ENCODE assay signal across 21 cellular contexts in genomic region chr19:52212572-52213255, GRCh38. TPM values are rescaled to one million over a fixed set of nuclear protein-coding genes. Genes with fewer than 3 reads are reported as not detected.
DNase-seq lines count a peak whose midpoint lies in the region; ATAC-seq and TF ChIP-seq lines count a peak whose summit lies in the region.
"Had no signal": no experiment of that assay in that cellular context is flagged by ENCODE, and none has a peak within 500 bp of the region (broad histone marks: within the 10 kb centered on the region; RNA-seq: fewer than 3 reads in every experiment).

No MANE protein-coding gene starts in this region.

- no peak for DNase-seq in stimulated activated naive CD8-positive, alpha-beta T cell treated with anti-CD3 and anti-CD28 coated beads, Interleukin-15, Interleukin-2, amounts not matched to agents 100 U/mL and 50 U/mL, for 24 hours
- DNase-seq in neural crest cell (ENCODE audit: low read depth, low spot score) = no peak
- DNase-seq in stimulated activated naive CD4-positive, alpha-beta T cell (lab: John Stamatoyannopoulos, UW) = no peak
- DNase-seq in stomach = no peak
- DNase-seq: activated CD4-positive, alpha-beta T cell treated with anti-CD3 and anti-CD28 coated beads for 48 hours; CD4-positive, CD25-positive, alpha-beta regulatory T cell; cerebellar nuclear complex; hippocampal formation; immature natural killer cell; Kasumi-1; mesenchymal stem cell; NCI-H1694; occipital lobe; RPMI8226; upper lobe of right lung had no signal

- no peak for TF ChIP-seq CTCF in neural crest cell (conservative IDR thresholded peaks at IDR 0.05)
- TF ChIP-seq CTCF in stomach (IDR thresholded peaks at IDR 0.05) = no peak

- no peak for TF ChIP-seq POLR2A in stomach (IDR thresholded peaks at IDR 0.05)

- H3K9me3 ChIP-seq in stomach = no peaks in the 10 kb centered on the region
- H3K9me3 ChIP-seq: upper lobe of right lung had no signal

- peak overlapping the region; percentile 63 for H3K27ac Mint-ChIP-seq in stimulated activated naive CD8-positive, alpha-beta T cell treated with anti-CD3 and anti-CD28 coated beads, Interleukin-15, Interleukin-2, amounts not matched to agents 100 ng/mL and 50 ng/mL, for 24 hours
- peak overlapping the region; percentile 76 for H3K27ac Mint-ChIP-seq in activated T-helper 17 cell treated with anti-CD3 and anti-CD28 coated beads, Interleukin-2, amount 50 U/mL, for 72 hours
- H3K27ac Mint-ChIP-seq in neural crest cell (ENCODE audit: unreplicated experiment) = peak overlapping the region; percentile 91
- H3K27ac Mint-ChIP-seq: activated T-helper 1 cell treated with anti-CD3 and anti-CD28 coated beads, Interleukin-12 subunit alpha, Interleukin-12 subunit beta, Interleukin-2, Interleukin-4 antibody, amounts not matched to agents 30 ng/mL and 10 ng/mL and 1 ng/mL, durations not matched to agents 14 hours and 24 hours and 36 hours had no signal

- no peaks in the 10 kb centered on the region for H3K27me3 Mint-ChIP-seq in stimulated activated naive CD8-positive, alpha-beta T cell treated with anti-CD3 and anti-CD28 coated beads, Interleukin-15, Interleukin-2, amounts not matched to agents 100 ng/mL and 50 ng/mL, for 24 hours
- H3K27me3 Mint-ChIP-seq in activated T-helper 17 cell treated with anti-CD3 and anti-CD28 coated beads, Interleukin-2, amount 50 U/mL, for 72 hours = no peaks in the 10 kb centered on the region
- no peaks in the 10 kb centered on the region for H3K27me3 Mint-ChIP-seq in neural crest cell (ENCODE audit: low read depth)
- H3K27me3 Mint-ChIP-seq: CD4-positive, CD25-positive, alpha-beta regulatory T cell had no signal

- TF ChIP-seq EP300 in stomach (IDR thresholded peaks at IDR 0.05) = no peak

- no peaks in the 10 kb centered on the region for H3K9me3 Mint-ChIP-seq in stimulated activated naive CD8-positive, alpha-beta T cell treated with anti-CD3 and anti-CD28 coated beads, Interleukin-15, Interleukin-2, amounts not matched to agents 100 ng/mL and 50 ng/mL, for 24 hours
- no peaks in the 10 kb centered on the region for H3K9me3 Mint-ChIP-seq in activated T-helper 17 cell treated with anti-CD3 and anti-CD28 coated beads, Interleukin-2, amount 50 U/mL, for 72 hours
- H3K9me3 Mint-ChIP-seq in neural crest cell = no peaks in the 10 kb centered on the region
- H3K9me3 Mint-ChIP-seq: activated T-helper 1 cell treated with anti-CD3 and anti-CD28 coated beads, Interleukin-12 subunit alpha, Interleukin-12 subunit beta, Interleukin-2, Interleukin-4 antibody, amounts not matched to agents 30 ng/mL and 10 ng/mL and 1 ng/mL, durations not matched to agents 14 hours and 24 hours and 36 hours; CD4-positive, CD25-positive, alpha-beta regulatory T cell; immature natural killer cell had no signal

- no peak overlapping the region for H3K4me3 Mint-ChIP-seq in stimulated activated naive CD8-positive, alpha-beta T cell treated with anti-CD3 and anti-CD28 coated beads, Interleukin-15, Interleukin-2, amounts not matched to agents 100 ng/mL and 50 ng/mL, for 24 hours
- no peak overlapping the region for H3K4me3 Mint-ChIP-seq in activated T-helper 17 cell treated with anti-CD3 and anti-CD28 coated beads, Interleukin-2, amount 50 U/mL, for 72 hours
- no peak overlapping the region for H3K4me3 Mint-ChIP-seq in neural crest cell
- H3K4me3 Mint-ChIP-seq: activated T-helper 1 cell treated with anti-CD3 and anti-CD28 coated beads, Interleukin-12 subunit alpha, Interleukin-12 subunit beta, Interleukin-2, Interleukin-4 antibody, amounts not matched to agents 30 ng/mL and 10 ng/mL and 1 ng/mL, durations not matched to agents 14 hours and 24 hours and 36 hours; CD4-positive, CD25-positive, alpha-beta regulatory T cell; immature natural killer cell had no signal

- H3K36me3 ChIP-seq in stomach = peaks cover 84 to 100% (median 100%) of the 10 kb centered on the region in 4 donors

- peaks cover 0 to 6% (median 0%) of the 10 kb centered on the region in 4 donors for H3K4me1 ChIP-seq in stomach
- H3K4me1 ChIP-seq: upper lobe of right lung had no signal

- ATAC-seq in stimulated activated naive CD8-positive, alpha-beta T cell treated with anti-CD3 and anti-CD28 coated beads, Interleukin-15, Interleukin-2, amounts not matched to agents 100 U/mL and 50 U/mL, for 24 hours = no peak
- no peak for ATAC-seq in activated T-helper 17 cell treated with anti-CD3 and anti-CD28 coated beads, Interleukin-2, amount 50 U/mL, for 72 hours (replicated peaks)
- no peak for ATAC-seq in GM18858 (IDR thresholded peaks at IDR 0.05; ENCODE audit: unreplicated experiment)
- ATAC-seq: SK-N-SH treated with all-trans-retinoic acid at 6 μM for 48 hours, upper lobe of right lung had no signal

- H3K4me3 ChIP-seq in stomach = no peak overlapping the region
- H3K4me3 ChIP-seq: upper lobe of right lung had no signal

- 96 to 98% (median 97%) methylated on average over 24 to 25 of the region's 25 CpGs for WGBS in stomach, 5 donors

- H3K36me3 Mint-ChIP-seq in stimulated activated naive CD8-positive, alpha-beta T cell treated with anti-CD3 and anti-CD28 coated beads, Interleukin-15, Interleukin-2, amounts not matched to agents 100 ng/mL and 50 ng/mL, for 24 hours (ENCODE audit: low read depth) = peaks cover 78% of the 10 kb centered on the region
- H3K36me3 Mint-ChIP-seq in activated T-helper 17 cell treated with anti-CD3 and anti-CD28 coated beads, Interleukin-2, amount 50 U/mL, for 72 hours (ENCODE audit: low read depth) = peaks cover 99% of the 10 kb centered on the region
- H3K36me3 Mint-ChIP-seq in neural crest cell (ENCODE audit: low read depth) = peaks cover 21% of the 10 kb centered on the region

- H3K4me1 Mint-ChIP-seq in stimulated activated naive CD8-positive, alpha-beta T cell treated with anti-CD3 and anti-CD28 coated beads, Interleukin-15, Interleukin-2, amounts not matched to agents 100 ng/mL and 50 ng/mL, for 24 hours (ENCODE audit: low read depth) = no peaks in the 10 kb centered on the region
- H3K4me1 Mint-ChIP-seq in activated T-helper 17 cell treated with anti-CD3 and anti-CD28 coated beads, Interleukin-2, amount 50 U/mL, for 72 hours = peaks cover 3% of the 10 kb centered on the region
- H3K4me1 Mint-ChIP-seq in neural crest cell = no peaks in the 10 kb centered on the region

- no peaks in the 10 kb centered on the region for H3K27me3 ChIP-seq in stomach
- H3K27me3 ChIP-seq: upper lobe of right lung had no signal

- H3K27ac ChIP-seq in stomach = no peak overlapping the region
- H3K27ac ChIP-seq: HL-60, upper lobe of right lung had no signal

- intact Hi-C loops in stomach (cut with DNase I; ENCODE audit: low total_unique reads) = no loop called here

RNA-seq across cellular contexts. Expression of gene PPP2R1A, which starts 22.9 kb away (rescaled TPM):
- 100 to 1,000 TPM; 165 to 201 TPM for total RNA-seq in activated T-helper 17 cell treated with anti-CD3 and anti-CD28 coated beads, Interleukin-2, amount 50 U/mL, for 72 hours
- 422 TPM in 2 replicates for total RNA-seq in neural crest cell
- 100 to 1,000 TPM in 4 of 5 donors, 10 to 100 TPM in 1; 73.3 to 272 (median 192) TPM for total RNA-seq in stomach
- polyA plus RNA-seq in stomach = 100 to 1,000 TPM in 2 of 3 donors, 10 to 100 TPM in 1; 98.7 to 146 (median 109) TPM

RNA-seq across cellular contexts. Expression of gene ZNF836, which starts 41.3 kb away (rescaled TPM):
- 10 to 100 TPM in 1 of 2 donors, 1 to 10 TPM in 1; 8.8 to 15.1 TPM for total RNA-seq in activated T-helper 17 cell treated with anti-CD3 and anti-CD28 coated beads, Interleukin-2, amount 50 U/mL, for 72 hours
- 11.6 and 11.9 TPM in 2 replicates for total RNA-seq in neural crest cell
- 10 to 100 TPM in 2 of 5 donors, 1 to 10 TPM in 3; 1.3 to 17.7 (median 4.1) TPM for total RNA-seq in stomach
- 1 to 10 TPM; 3.2 to 4.5 (median 3.4) TPM for polyA plus RNA-seq in stomach

RNA-seq across cellular contexts. Expression of gene ZNF766, which starts 56.7 kb away (rescaled TPM):
- 10 to 100 TPM; 18.4 to 31.4 TPM for total RNA-seq in activated T-helper 17 cell treated with anti-CD3 and anti-CD28 coated beads, Interleukin-2, amount 50 U/mL, for 72 hours
- total RNA-seq in neural crest cell (21.5 and 22.9 TPM in 2 replicates), stomach (10 to 100 TPM in 3 of 5 donors, 1 to 10 TPM in 2; 1.3 to 19.6 (median 14.2) TPM)
- polyA plus RNA-seq in stomach = 1 to 10 TPM; 2.6 to 4.0 (median 3.3) TPM
